Comparison of ENCODE assay signal across 1 cellular context in the genomic region with DNA sequence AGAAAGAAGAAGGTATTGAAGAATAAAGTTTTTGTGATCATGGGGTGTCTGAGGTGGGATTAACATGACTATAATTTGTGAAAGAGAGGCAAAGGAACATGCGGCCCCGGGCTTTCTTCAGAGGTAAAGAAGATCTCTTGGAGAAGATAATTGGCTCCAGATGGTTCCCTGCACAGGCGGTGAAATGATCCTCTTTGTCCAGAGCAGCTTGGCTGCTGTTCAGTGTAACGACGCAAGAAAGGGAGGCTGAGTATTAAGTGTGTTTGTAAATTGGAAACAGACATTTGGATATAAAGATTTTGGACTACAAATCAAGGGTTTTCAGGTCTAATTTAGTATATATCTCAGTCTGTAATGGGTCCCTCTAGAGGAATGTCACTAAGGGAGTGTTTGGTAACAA.
TF ChIP-seq lines count a peak whose summit lies in the region.

No MANE protein-coding gene starts in this region.

TF ChIP-seq in IMR-90, 13 proteins besides CTCF, POLR2A, EP300 and RAD21 (continued from another document):
- TF ChIP-seq, protein P1, sequence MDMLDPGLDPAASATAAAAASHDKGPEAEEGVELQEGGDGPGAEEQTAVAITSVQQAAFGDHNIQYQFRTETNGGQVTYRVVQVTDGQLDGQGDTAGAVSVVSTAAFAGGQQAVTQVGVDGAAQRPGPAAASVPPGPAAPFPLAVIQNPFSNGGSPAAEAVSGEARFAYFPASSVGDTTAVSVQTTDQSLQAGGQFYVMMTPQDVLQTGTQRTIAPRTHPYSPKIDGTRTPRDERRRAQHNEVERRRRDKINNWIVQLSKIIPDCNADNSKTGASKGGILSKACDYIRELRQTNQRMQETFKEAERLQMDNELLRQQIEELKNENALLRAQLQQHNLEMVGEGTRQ (IDR thresholded peaks at IDR 0.05; ENCODE audit: low read depth, low read length): no peak
- TF ChIP-seq MAFK (IDR thresholded peaks at IDR 0.05; ENCODE audit: low read depth, low read length) (no peak), NFE2L2 (IDR thresholded peaks at IDR 0.05; ENCODE audit: low read depth, low read length) (no peak)
